Comparison of ENCODE assay signal across 21 cellular contexts in genomic region chr6:39170860-39171259, GRCh38. TPM values are rescaled to one million over a fixed set of nuclear protein-coding genes. Genes with fewer than 3 reads are reported as not detected.
DNase-seq lines count a peak whose midpoint lies in the region; ATAC-seq and TF ChIP-seq lines count a peak whose summit lies in the region.
"Had no signal": no experiment of that assay in that cellular context is flagged by ENCODE, and none has a peak within 500 bp of the region (broad histone marks: within the 10 kb centered on the region; RNA-seq: fewer than 3 reads in every experiment).

No MANE protein-coding gene starts in this region.

- WGBS in body of pancreas, 2 donors, result 83 to 87% methylated on average over 3 of the region's 3 CpGs

- intact Hi-C loops in Calu3 (cut with micrococcal nuclease; ENCODE audit: unreplicated experiment) (no loop called here), body of pancreas (cut with DNase I) (no loop called here)

- no peaks in the 10 kb centered on the region for H3K27me3 Mint-ChIP-seq in Calu3 (ENCODE audit: unreplicated experiment)
- peaks cover 35 to 42% of the 10 kb centered on the region in 2 donors for H3K27me3 Mint-ChIP-seq in stimulated activated naive B cell treated with anti-CD40 and anti-IgM and Interleukin-4, amounts not matched to agents 10 μg/mL and 1 μg/mL and 100 μg/mL, for 72 hours
- H3K27me3 Mint-ChIP-seq: CD4-positive, alpha-beta T cell had no signal

- TF ChIP-seq CTCF in Calu3 (IDR thresholded peaks at IDR 0.05; ENCODE audit: unreplicated experiment), result no peak
- TF ChIP-seq CTCF in body of pancreas (IDR thresholded peaks at IDR 0.05), result no peak

- H3K4me3 Mint-ChIP-seq in Calu3 (ENCODE audit: low read depth, unreplicated experiment), result no peak overlapping the region
- H3K4me3 Mint-ChIP-seq in stimulated activated naive B cell treated with anti-CD40 and anti-IgM and Interleukin-4, amounts not matched to agents 10 μg/mL and 1 μg/mL and 100 μg/mL, for 72 hours, result peak overlapping the region in 1 of 2 donors; percentile 52
- H3K4me3 Mint-ChIP-seq: CD4-positive, alpha-beta T cell had no signal

- TF ChIP-seq POLR2A in body of pancreas (IDR thresholded peaks at IDR 0.05), result no peak

- H3K27ac ChIP-seq in body of pancreas, result peak overlapping the region in 3 of 4 donors; percentile 64 to 85 (median 84)
- H3K27ac ChIP-seq: 22Rv1, A549, C4-2B, GM23248, HL-60 had no signal

- peaks cover 11% of the 10 kb centered on the region for H3K36me3 Mint-ChIP-seq in Calu3 (ENCODE audit: insufficient read depth, unreplicated experiment)
- no peaks in the 10 kb centered on the region for H3K36me3 Mint-ChIP-seq in stimulated activated naive B cell treated with anti-CD40 and anti-IgM and Interleukin-4, amounts not matched to agents 10 μg/mL and 1 μg/mL and 100 μg/mL, for 72 hours

- CTCF ChIA-PET in Calu3 (lab: Charles Lee), result interaction anchor here (0.9 to 1.1 kb wide), 2 partner anchors 130 to 140 kb away, joined by 3 to 5 read pairs; no protein-coding TSS in a partner anchor

- ATAC-seq in body of pancreas, result no peak
- ATAC-seq in stimulated activated naive B cell treated with anti-CD40 and anti-IgM and Interleukin-4, amounts not matched to agents 10 μg/mL and 1 μg/mL and 100 μg/mL, for 72 hours (replicated peaks), result peak; percentile 80
- ATAC-seq: A549 had no signal

- H3K27ac Mint-ChIP-seq in Calu3 (ENCODE audit: unreplicated experiment), result peak overlapping the region; percentile 13
- H3K27ac Mint-ChIP-seq in stimulated activated naive B cell treated with anti-CD40 and anti-IgM and Interleukin-4, amounts not matched to agents 10 μg/mL and 1 μg/mL and 100 μg/mL, for 72 hours, result no peak overlapping the region
- H3K27ac Mint-ChIP-seq: CD4-positive, alpha-beta T cell had no signal

- peak; percentile 16 for DNase-seq in activated effector memory CD4-positive, alpha-beta T cell treated with anti-CD3 and anti-CD28 coated beads, Interleukin-2, amount 50 U/mL, for 16 hours
- DNase-seq in activated effector memory CD4-positive, alpha-beta T cell treated with Interleukin-2 at 50 U/mL for 16 hours, result no peak
- no peak for DNase-seq in Calu3
- DNase-seq in body of pancreas, result no peak
- DNase-seq in stimulated activated naive B cell treated with anti-CD40 and anti-IgM and Interleukin-4, amounts not matched to agents 10 μg/mL and 1 μg/mL and 100 μg/mL, for 72 hours, result no peak
- DNase-seq in UCSD-AML1 (lab: John Stamatoyannopoulos, UW; ENCODE audit: unreplicated experiment), result no peak
- DNase-seq in activated CD4-positive, CD25-positive, alpha-beta regulatory T cell (lab: John Stamatoyannopoulos, UW), result no peak
- no peak for DNase-seq in NCI-H1694 (lab: John Stamatoyannopoulos, UW)
- DNase-seq: AML-193; Caco-2; CD4-positive, alpha-beta T cell; DMS153; DMS79; GDM1; GM23248 had no signal

- no peak overlapping the region for H3K4me3 ChIP-seq in body of pancreas
- H3K4me3 ChIP-seq: A549, GM23248, HAP-1 had no signal

- peaks cover 32% of the 10 kb centered on the region for H3K4me1 Mint-ChIP-seq in Calu3 (ENCODE audit: low read depth, unreplicated experiment)
- H3K4me1 Mint-ChIP-seq in stimulated activated naive B cell treated with anti-CD40 and anti-IgM and Interleukin-4, amounts not matched to agents 10 μg/mL and 1 μg/mL and 100 μg/mL, for 72 hours, result peaks cover 22 to 55% of the 10 kb centered on the region in 2 donors

- peaks cover 46% of the 10 kb centered on the region for H3K4me1 ChIP-seq in body of pancreas
- H3K4me1 ChIP-seq: HAP-1 had no signal

- BruUV-seq in Calu3 (replicated peaks; lab: Mats Ljungman, UMichigan), result no TSS peak

- H3K36me3 ChIP-seq in body of pancreas (replicated peaks in 1 of 2; ENCODE audit: insufficient read depth in 1 of 2, low read depth in 2 of 2), result no peaks in the 10 kb centered on the region
- H3K36me3 ChIP-seq: HAP-1 had no signal

- H3K9me3 ChIP-seq in body of pancreas, result no peaks in the 10 kb centered on the region
- H3K9me3 ChIP-seq: Caco-2 had no signal

- no peaks in the 10 kb centered on the region for H3K9me3 Mint-ChIP-seq in Calu3 (ENCODE audit: low read depth, unreplicated experiment)
- no peaks in the 10 kb centered on the region for H3K9me3 Mint-ChIP-seq in stimulated activated naive B cell treated with anti-CD40 and anti-IgM and Interleukin-4, amounts not matched to agents 10 μg/mL and 1 μg/mL and 100 μg/mL, for 72 hours
- H3K9me3 Mint-ChIP-seq: CD4-positive, alpha-beta T cell had no signal

- no peaks in the 10 kb centered on the region for H3K27me3 ChIP-seq in body of pancreas

RNA-seq across cellular contexts. Expression of gene SAYSD1, which starts 55.9 kb away (rescaled TPM):
- total RNA-seq in Calu3 (2022) (23.2 and 23.7 TPM in 2 replicates), body of pancreas (10 to 100 TPM in 1 of 2 donors, 1 to 10 TPM in 1; 9.2 to 11.4 TPM)

RNA-seq across cellular contexts. Expression of gene KCNK5, which starts 58.4 kb away (rescaled TPM):
- total RNA-seq in Calu3 (2022), result 62.4 and 77.5 TPM in 2 replicates
- total RNA-seq in body of pancreas, result 10 to 100 TPM; 16.9 to 31.0 TPM
- total RNA-seq: GM23248, HT1080 had no signal
